In genomic region chr12:52542157-52542556, GRCh38 we compare ENCODE assay signal across 26 cellular contexts. TPM values are rescaled to one million over a fixed set of nuclear protein-coding genes. Genes with fewer than 3 reads are reported as not detected.
"Had no signal": no experiment of that assay in that cellular context is flagged by ENCODE, and none has a peak within 500 bp of the region (broad histone marks: within the 10 kb centered on the region; RNA-seq: fewer than 3 reads in every experiment).

No MANE protein-coding gene starts in this region.

- H3K27ac ChIP-seq: brain microvascular endothelial cell, PC-9 had no signal

- DNase-seq: activated B cell treated with CpG ODN at 0.5 μM for 24 hours; activated CD4-positive, alpha-beta T cell treated with anti-CD3 and anti-CD28 coated beads for 1 hour; activated CD4-positive, alpha-beta T cell treated with anti-CD3 and anti-CD28 coated beads, Interleukin-2, amount 10 ng/mL, durations not matched to agents 24 days and 14 days; activated CD4-positive, alpha-beta T cell treated with anti-CD3 and anti-CD28 coated beads, Interleukin-2, amount 50 U/mL, for 48 hours; activated CD8-positive, alpha-beta memory T cell treated with anti-CD3 and anti-CD28 coated beads, Interleukin-2, amount 10 ng/mL, durations not matched to agents 7 days and 5 days; activated effector memory CD4-positive, alpha-beta T cell treated with Interleukin-2 at 50 U/mL for 16 hours; activated naive CD4-positive, alpha-beta T cell; activated T-cell treated with anti-CD3 and anti-CD28 coated beads, Interleukin-2, amount 50 U/mL, for 24 hours; brain microvascular endothelial cell; caudate nucleus; MG63; MV-4-11; NCI-H1092 treated with DMSO at 0.1 percent for 48 hours; NCI-H1417 treated with DMSO at 0.1 percent for 48 hours; NCI-H1694 treated with DMSO at 0.1 percent for 48 hours; NCI-H2029 treated with DMSO at 0.1 percent for 48 hours; NCI-H446; NCI-H524; NCI-H748 treated with DMSO at 0.1 percent for 48 hours; NK-92 treated with Interleukin-12 subunit alpha and Interleukin-12 subunit beta, amount 100 ng/mL, for 24 hours; PC-9; SIG-M5; T1000 had no signal

- H3K4me2 ChIP-seq: PC-9 had no signal

- H3K4me3 ChIP-seq: MG63, PC-9 had no signal

- H3K9me3 ChIP-seq: MG63 had no signal

- FAIRE-seq: TTC549 had no signal

- H3K36me3 ChIP-seq: brain microvascular endothelial cell, MG63 had no signal

- H3K27me3 ChIP-seq: brain microvascular endothelial cell, MG63 had no signal

- ATAC-seq: activated CD8-positive, alpha-beta memory T cell treated with anti-CD3 and anti-CD28 coated beads, Interleukin-2, amount 10 ng/mL, durations not matched to agents 7 days and 5 days had no signal

- H2AFZ ChIP-seq: PC-9 had no signal

RNA-seq across cellular contexts. Expression of gene KRT71, which starts 10.8 kb away (rescaled TPM):
- total RNA-seq: activated B cell treated with CpG ODN at 0.5 μM for 24 hours; activated CD4-positive, alpha-beta T cell treated with anti-CD3 and anti-CD28 coated beads, Interleukin-2, amount 10 ng/mL, durations not matched to agents 24 days and 14 days; activated CD8-positive, alpha-beta memory T cell treated with anti-CD3 and anti-CD28 coated beads, Interleukin-2, amount 10 ng/mL, durations not matched to agents 7 days and 5 days; activated T-helper 1 cell treated with anti-CD3 and anti-CD28 coated beads, Interleukin-12 subunit alpha, Interleukin-12 subunit beta, Interleukin-2, Interleukin-4 antibody, amounts not matched to agents 30 ng/mL and 10 ng/mL and 1 ng/mL, durations not matched to agents 14 hours and 24 hours and 36 hours; PC-9 had no signal
- polyA plus RNA-seq: IgD-negative memory B cell had no signal

RNA-seq across cellular contexts. Expression of gene KRT5, which starts 22.0 kb away (rescaled TPM):
- total RNA-seq: activated B cell treated with CpG ODN at 0.5 μM for 24 hours; activated CD4-positive, alpha-beta T cell treated with anti-CD3 and anti-CD28 coated beads, Interleukin-2, amount 10 ng/mL, durations not matched to agents 24 days and 14 days; activated CD8-positive, alpha-beta memory T cell treated with anti-CD3 and anti-CD28 coated beads, Interleukin-2, amount 10 ng/mL, durations not matched to agents 7 days and 5 days; activated T-helper 1 cell treated with anti-CD3 and anti-CD28 coated beads, Interleukin-12 subunit alpha, Interleukin-12 subunit beta, Interleukin-2, Interleukin-4 antibody, amounts not matched to agents 30 ng/mL and 10 ng/mL and 1 ng/mL, durations not matched to agents 14 hours and 24 hours and 36 hours had no signal
- polyA plus RNA-seq: IgD-negative memory B cell had no signal

RNA-seq across cellular contexts. Expression of gene KRT74, which starts 31.5 kb away (rescaled TPM):
- total RNA-seq: activated B cell treated with CpG ODN at 0.5 μM for 24 hours; activated CD4-positive, alpha-beta T cell treated with anti-CD3 and anti-CD28 coated beads, Interleukin-2, amount 10 ng/mL, durations not matched to agents 24 days and 14 days; activated CD8-positive, alpha-beta memory T cell treated with anti-CD3 and anti-CD28 coated beads, Interleukin-2, amount 10 ng/mL, durations not matched to agents 7 days and 5 days; activated T-helper 1 cell treated with anti-CD3 and anti-CD28 coated beads, Interleukin-12 subunit alpha, Interleukin-12 subunit beta, Interleukin-2, Interleukin-4 antibody, amounts not matched to agents 30 ng/mL and 10 ng/mL and 1 ng/mL, durations not matched to agents 14 hours and 24 hours and 36 hours; PC-9 had no signal
- polyA plus RNA-seq: IgD-negative memory B cell had no signal

RNA-seq across cellular contexts. Expression of gene KRT6A, which starts 49.1 kb away (rescaled TPM):
- total RNA-seq: activated B cell treated with CpG ODN at 0.5 μM for 24 hours; activated CD4-positive, alpha-beta T cell treated with anti-CD3 and anti-CD28 coated beads, Interleukin-2, amount 10 ng/mL, durations not matched to agents 24 days and 14 days; activated CD8-positive, alpha-beta memory T cell treated with anti-CD3 and anti-CD28 coated beads, Interleukin-2, amount 10 ng/mL, durations not matched to agents 7 days and 5 days; activated T-helper 1 cell treated with anti-CD3 and anti-CD28 coated beads, Interleukin-12 subunit alpha, Interleukin-12 subunit beta, Interleukin-2, Interleukin-4 antibody, amounts not matched to agents 30 ng/mL and 10 ng/mL and 1 ng/mL, durations not matched to agents 14 hours and 24 hours and 36 hours had no signal
- polyA plus RNA-seq: IgD-negative memory B cell had no signal

RNA-seq across cellular contexts. Expression of gene KRT72, which starts 59.1 kb away (rescaled TPM):
- total RNA-seq: activated B cell treated with CpG ODN at 0.5 μM for 24 hours; activated T-helper 1 cell treated with anti-CD3 and anti-CD28 coated beads, Interleukin-12 subunit alpha, Interleukin-12 subunit beta, Interleukin-2, Interleukin-4 antibody, amounts not matched to agents 30 ng/mL and 10 ng/mL and 1 ng/mL, durations not matched to agents 14 hours and 24 hours and 36 hours; PC-9 had no signal
- polyA plus RNA-seq: IgD-negative memory B cell had no signal
